In genomic region chr2:54723300-54724149, GRCh38 we compare ENCODE assay signal across 1 cellular context.
TF ChIP-seq lines count a peak whose summit lies in the region.

TSS of gene EML6 (plus strand) at chr2:54723662. CDS start at chr2:54725062, 1,400 bp downstream.

TF ChIP-seq in HepG2, 621 proteins besides CTCF, POLR2A, EP300 and RAD21 (continued from another document):
- TF ChIP-seq, protein P1, sequence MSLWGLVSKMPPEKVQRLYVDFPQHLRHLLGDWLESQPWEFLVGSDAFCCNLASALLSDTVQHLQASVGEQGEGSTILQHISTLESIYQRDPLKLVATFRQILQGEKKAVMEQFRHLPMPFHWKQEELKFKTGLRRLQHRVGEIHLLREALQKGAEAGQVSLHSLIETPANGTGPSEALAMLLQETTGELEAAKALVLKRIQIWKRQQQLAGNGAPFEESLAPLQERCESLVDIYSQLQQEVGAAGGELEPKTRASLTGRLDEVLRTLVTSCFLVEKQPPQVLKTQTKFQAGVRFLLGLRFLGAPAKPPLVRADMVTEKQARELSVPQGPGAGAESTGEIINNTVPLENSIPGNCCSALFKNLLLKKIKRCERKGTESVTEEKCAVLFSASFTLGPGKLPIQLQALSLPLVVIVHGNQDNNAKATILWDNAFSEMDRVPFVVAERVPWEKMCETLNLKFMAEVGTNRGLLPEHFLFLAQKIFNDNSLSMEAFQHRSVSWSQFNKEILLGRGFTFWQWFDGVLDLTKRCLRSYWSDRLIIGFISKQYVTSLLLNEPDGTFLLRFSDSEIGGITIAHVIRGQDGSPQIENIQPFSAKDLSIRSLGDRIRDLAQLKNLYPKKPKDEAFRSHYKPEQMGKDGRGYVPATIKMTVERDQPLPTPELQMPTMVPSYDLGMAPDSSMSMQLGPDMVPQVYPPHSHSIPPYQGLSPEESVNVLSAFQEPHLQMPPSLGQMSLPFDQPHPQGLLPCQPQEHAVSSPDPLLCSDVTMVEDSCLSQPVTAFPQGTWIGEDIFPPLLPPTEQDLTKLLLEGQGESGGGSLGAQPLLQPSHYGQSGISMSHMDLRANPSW (CRISPR knock-in tag; IDR thresholded peaks at IDR 0.05; ENCODE audit: borderline replicate concordance) = no peak; the same call in 1 of the 2 replicates
- TF ChIP-seq, protein P2, sequence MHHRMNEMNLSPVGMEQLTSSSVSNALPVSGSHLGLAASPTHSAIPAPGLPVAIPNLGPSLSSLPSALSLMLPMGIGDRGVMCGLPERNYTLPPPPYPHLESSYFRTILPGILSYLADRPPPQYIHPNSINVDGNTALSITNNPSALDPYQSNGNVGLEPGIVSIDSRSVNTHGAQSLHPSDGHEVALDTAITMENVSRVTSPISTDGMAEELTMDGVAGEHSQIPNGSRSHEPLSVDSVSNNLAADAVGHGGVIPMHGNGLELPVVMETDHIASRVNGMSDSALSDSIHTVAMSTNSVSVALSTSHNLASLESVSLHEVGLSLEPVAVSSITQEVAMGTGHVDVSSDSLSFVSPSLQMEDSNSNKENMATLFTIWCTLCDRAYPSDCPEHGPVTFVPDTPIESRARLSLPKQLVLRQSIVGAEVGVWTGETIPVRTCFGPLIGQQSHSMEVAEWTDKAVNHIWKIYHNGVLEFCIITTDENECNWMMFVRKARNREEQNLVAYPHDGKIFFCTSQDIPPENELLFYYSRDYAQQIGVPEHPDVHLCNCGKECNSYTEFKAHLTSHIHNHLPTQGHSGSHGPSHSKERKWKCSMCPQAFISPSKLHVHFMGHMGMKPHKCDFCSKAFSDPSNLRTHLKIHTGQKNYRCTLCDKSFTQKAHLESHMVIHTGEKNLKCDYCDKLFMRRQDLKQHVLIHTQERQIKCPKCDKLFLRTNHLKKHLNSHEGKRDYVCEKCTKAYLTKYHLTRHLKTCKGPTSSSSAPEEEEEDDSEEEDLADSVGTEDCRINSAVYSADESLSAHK (CRISPR knock-in tag; IDR thresholded peaks at IDR 0.05; ENCODE audit: borderline replicate concordance) = no peak
- TF ChIP-seq GTF2F1 (IDR thresholded peaks at IDR 0.05; ENCODE audit: low read length) (no peak), MED13 (CRISPR knock-in tag; IDR thresholded peaks at IDR 0.05) (no peak), SMYD3 (CRISPR knock-in tag; IDR thresholded peaks at IDR 0.05) (0 out of 2 replicates have a peak, but pooled peaks have one; percentile 57), ZNF615 (CRISPR knock-in tag; IDR thresholded peaks at IDR 0.05; ENCODE audit: borderline replicate concordance) (peak; percentile 24; the same call in 1 of the 2 replicates), ZNF432 (CRISPR knock-in tag; IDR thresholded peaks at IDR 0.05; ENCODE audit: borderline replicate concordance) (no peak), HNRNPUL1 (IDR thresholded peaks at IDR 0.05; ENCODE audit: low read depth, low read length) (peak; percentile 70; the same call in 1 of the 2 replicates), ZNF276 (CRISPR knock-in tag; IDR thresholded peaks at IDR 0.05; ENCODE audit: low read depth) (0 out of 2 replicates have a peak, but pooled peaks have one; percentile 73), SRY (CRISPR knock-in tag; IDR thresholded peaks at IDR 0.05) (no peak), ZNF33A (CRISPR knock-in tag; IDR thresholded peaks at IDR 0.05; ENCODE audit: borderline replicate concordance) (no peak), TBX2 (CRISPR knock-in tag; IDR thresholded peaks at IDR 0.05; ENCODE audit: borderline replicate concordance) (peak; percentile 90), ZNF180 (CRISPR knock-in tag; IDR thresholded peaks at IDR 0.05; ENCODE audit: borderline replicate concordance, low read depth) (no peak), ZNF546 (CRISPR knock-in tag; conservative IDR thresholded peaks at IDR 0.05) (no peak; the same call in none of the 2 replicates), ZNF878 (CRISPR knock-in tag; IDR thresholded peaks at IDR 0.05) (no peak), ZNF574 (CRISPR knock-in tag; IDR thresholded peaks at IDR 0.05) (peak; percentile 91), PTBP1 (IDR thresholded peaks at IDR 0.05; ENCODE audit: low read depth, low read length, poor library complexity, severe bottlenecking) (peak; percentile 75), ZNF333 (CRISPR knock-in tag; IDR thresholded peaks at IDR 0.05; ENCODE audit: borderline replicate concordance) (peak; percentile 99), SIN3B (IDR thresholded peaks at IDR 0.05; ENCODE audit: low read length) (no peak), PRPF4 (IDR thresholded peaks at IDR 0.05; ENCODE audit: low read depth, low read length, poor library complexity, severe bottlenecking) (no peak), PHF5A (CRISPR knock-in tag; IDR thresholded peaks at IDR 0.05; ENCODE audit: low read depth, unreplicated experiment) (no peak), HNRNPL (IDR thresholded peaks at IDR 0.05; ENCODE audit: low read depth, low read length) (0 out of 2 replicates have a peak, but pooled peaks have one; percentile 43), ZSCAN22 (CRISPR knock-in tag; IDR thresholded peaks at IDR 0.05) (no peak)
- TF ChIP-seq, protein P3, sequence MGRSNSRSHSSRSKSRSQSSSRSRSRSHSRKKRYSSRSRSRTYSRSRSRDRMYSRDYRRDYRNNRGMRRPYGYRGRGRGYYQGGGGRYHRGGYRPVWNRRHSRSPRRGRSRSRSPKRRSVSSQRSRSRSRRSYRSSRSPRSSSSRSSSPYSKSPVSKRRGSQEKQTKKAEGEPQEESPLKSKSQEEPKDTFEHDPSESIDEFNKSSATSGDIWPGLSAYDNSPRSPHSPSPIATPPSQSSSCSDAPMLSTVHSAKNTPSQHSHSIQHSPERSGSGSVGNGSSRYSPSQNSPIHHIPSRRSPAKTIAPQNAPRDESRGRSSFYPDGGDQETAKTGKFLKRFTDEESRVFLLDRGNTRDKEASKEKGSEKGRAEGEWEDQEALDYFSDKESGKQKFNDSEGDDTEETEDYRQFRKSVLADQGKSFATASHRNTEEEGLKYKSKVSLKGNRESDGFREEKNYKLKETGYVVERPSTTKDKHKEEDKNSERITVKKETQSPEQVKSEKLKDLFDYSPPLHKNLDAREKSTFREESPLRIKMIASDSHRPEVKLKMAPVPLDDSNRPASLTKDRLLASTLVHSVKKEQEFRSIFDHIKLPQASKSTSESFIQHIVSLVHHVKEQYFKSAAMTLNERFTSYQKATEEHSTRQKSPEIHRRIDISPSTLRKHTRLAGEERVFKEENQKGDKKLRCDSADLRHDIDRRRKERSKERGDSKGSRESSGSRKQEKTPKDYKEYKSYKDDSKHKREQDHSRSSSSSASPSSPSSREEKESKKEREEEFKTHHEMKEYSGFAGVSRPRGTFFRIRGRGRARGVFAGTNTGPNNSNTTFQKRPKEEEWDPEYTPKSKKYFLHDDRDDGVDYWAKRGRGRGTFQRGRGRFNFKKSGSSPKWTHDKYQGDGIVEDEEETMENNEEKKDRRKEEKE (IDR thresholded peaks at IDR 0.05) = no peak
- TF ChIP-seq, protein P4, sequence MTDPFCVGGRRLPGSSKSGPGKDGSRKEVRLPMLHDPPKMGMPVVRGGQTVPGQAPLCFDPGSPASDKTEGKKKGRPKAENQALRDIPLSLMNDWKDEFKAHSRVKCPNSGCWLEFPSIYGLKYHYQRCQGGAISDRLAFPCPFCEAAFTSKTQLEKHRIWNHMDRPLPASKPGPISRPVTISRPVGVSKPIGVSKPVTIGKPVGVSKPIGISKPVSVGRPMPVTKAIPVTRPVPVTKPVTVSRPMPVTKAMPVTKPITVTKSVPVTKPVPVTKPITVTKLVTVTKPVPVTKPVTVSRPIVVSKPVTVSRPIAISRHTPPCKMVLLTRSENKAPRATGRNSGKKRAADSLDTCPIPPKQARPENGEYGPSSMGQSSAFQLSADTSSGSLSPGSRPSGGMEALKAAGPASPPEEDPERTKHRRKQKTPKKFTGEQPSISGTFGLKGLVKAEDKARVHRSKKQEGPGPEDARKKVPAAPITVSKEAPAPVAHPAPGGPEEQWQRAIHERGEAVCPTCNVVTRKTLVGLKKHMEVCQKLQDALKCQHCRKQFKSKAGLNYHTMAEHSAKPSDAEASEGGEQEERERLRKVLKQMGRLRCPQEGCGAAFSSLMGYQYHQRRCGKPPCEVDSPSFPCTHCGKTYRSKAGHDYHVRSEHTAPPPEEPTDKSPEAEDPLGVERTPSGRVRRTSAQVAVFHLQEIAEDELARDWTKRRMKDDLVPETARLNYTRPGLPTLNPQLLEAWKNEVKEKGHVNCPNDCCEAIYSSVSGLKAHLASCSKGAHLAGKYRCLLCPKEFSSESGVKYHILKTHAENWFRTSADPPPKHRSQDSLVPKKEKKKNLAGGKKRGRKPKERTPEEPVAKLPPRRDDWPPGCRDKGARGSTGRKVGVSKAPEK (CRISPR knock-in tag; IDR thresholded peaks at IDR 0.05; ENCODE audit: borderline replicate concordance) = peak; percentile 81
